ENCODE assay signal across 9 cellular contexts in genomic region chr6:52304917-52305316, GRCh38. TPM values are rescaled to one million over a fixed set of nuclear protein-coding genes. Genes with fewer than 3 reads are reported as not detected.
DNase-seq lines count a peak whose midpoint lies in the region; ATAC-seq, FAIRE-seq and TF ChIP-seq lines count a peak whose summit lies in the region.
"Had no signal": no experiment of that assay in that cellular context is flagged by ENCODE, and none has a peak within 500 bp of the region (broad histone marks: within the 10 kb centered on the region; RNA-seq: fewer than 3 reads in every experiment).

No MANE protein-coding gene starts in this region.

- peak; percentile 58 for ATAC-seq in GM21786 (IDR thresholded peaks at IDR 0.05; ENCODE audit: unreplicated experiment)
- ATAC-seq: Panc1 had no signal

- no peak overlapping the region for H3K4me3 ChIP-seq in skin epidermis

- DNase-seq in GM12892 (ENCODE audit: insufficient read length) (no peak), NOMO-1 treated with DMSO at 0.1 percent for 48 hours (lab: John Stamatoyannopoulos, UW; ENCODE audit: unreplicated experiment) (peak; percentile 77), frontal cortex (ENCODE audit: low spot score in 2 of 2) (peak; percentile 33 to 41), DMS79 (lab: John Stamatoyannopoulos, UW) (no peak), NCI-H345 (lab: John Stamatoyannopoulos, UW) (no peak), NCI-H187 treated with DMSO at 0.1 percent for 48 hours (lab: John Stamatoyannopoulos, UW) (no peak)

- FAIRE-seq in GM12892 (lab: Jason Lieb, UNC) (peak; percentile 40), frontal cortex (lab: Jason Lieb, UNC) (no peak)

- peak overlapping the region in 19 of 21 experiments; percentile 27 to 88 (median 55) for H3K27ac ChIP-seq in skin epidermis

- TF ChIP-seq POLR2A in GM12892 (IDR thresholded peaks at IDR 0.05; ENCODE audit: low read depth, low read length) = no peak

RNA-seq across cellular contexts. Expression of gene MCM3, which starts 20.4 kb away (rescaled TPM):
- 119 TPM for polyA plus RNA-seq in GM12892 (2012; ENCODE audit: missing spikeins)
- 11.0 TPM for total RNA-seq in frontal cortex

RNA-seq across cellular contexts. Expression of gene PAQR8, which starts 57.0 kb away (rescaled TPM):
- polyA plus RNA-seq in GM12892 (2012; ENCODE audit: missing spikeins) = 11.2 TPM
- 12.6 TPM for total RNA-seq in frontal cortex

Comparison
In these comparisons a context has a peak if more than half of its experiments do, and no peak if none do; other contexts are left out.
1. DNase-seq: peak in NOMO-1 treated with DMSO at 0.1 percent for 48 hours (single experiment) and frontal cortex (2 of 2); none in GM12892 (single experiment), DMS79 (single experiment), NCI-H345 (single experiment) and NCI-H187 treated with DMSO at 0.1 percent for 48 hours (single experiment).